Comparison of ENCODE assay signal across 12 cellular contexts in the genomic region with DNA sequence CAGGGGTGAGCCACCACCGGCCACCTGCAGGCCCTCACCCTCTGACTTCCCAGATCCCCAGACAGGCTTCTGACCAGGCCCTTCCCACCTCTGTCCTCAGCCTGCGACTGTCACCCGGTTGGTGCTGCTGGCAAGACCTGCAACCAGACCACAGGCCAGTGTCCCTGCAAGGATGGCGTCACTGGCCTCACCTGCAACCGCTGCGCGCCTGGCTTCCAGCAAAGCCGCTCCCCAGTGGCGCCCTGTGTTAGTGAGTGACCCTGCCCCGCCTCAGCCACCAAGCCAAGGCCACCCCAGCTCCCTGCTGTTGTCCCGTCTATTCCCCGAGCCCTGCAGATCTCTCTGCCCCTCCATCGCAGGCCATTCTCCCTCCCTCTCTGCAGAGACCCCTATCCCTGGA. TPM values are rescaled to one million over a fixed set of nuclear protein-coding genes. Genes with fewer than 3 reads are reported as not detected.
A peak's percentile ranks its signal among the peaks of the same experiment; 100 is the strongest.
DNase-seq lines count a peak whose midpoint lies in the region; ATAC-seq and TF ChIP-seq lines count a peak whose summit lies in the region.
"Had no signal": no experiment of that assay in that cellular context is flagged by ENCODE, and none has a peak within 500 bp of the region (broad histone marks: within the 10 kb centered on the region; RNA-seq: fewer than 3 reads in every experiment).

No MANE protein-coding gene starts in this region.

- POLR2A ChIA-PET in Panc1 (lab: Charles Lee) (no interaction called here), HEK293T (lab: Yijun Ruan, JAX) (interaction anchor here (1.0 kb wide), 1 partner anchor 10 kb away, joined by 3 read pairs; no protein-coding TSS in a partner anchor)

- H3K27me3 ChIP-seq in Panc1 (ENCODE audit: control insufficient read depth, insufficient read depth, low read length) (no peaks in the 10 kb centered on the region), thyroid gland (no peaks in the 10 kb centered on the region)

- H3K9me3 ChIP-seq in Panc1 (ENCODE audit: control insufficient read depth, insufficient read depth, low read depth, low read length) (no peaks in the 10 kb centered on the region), thyroid gland (no peaks in the 10 kb centered on the region)
- H3K9me3 ChIP-seq: ovary had no signal

- H3K4me1 ChIP-seq in Panc1 (ENCODE audit: control insufficient read depth, insufficient read depth, low read length) (peaks cover 58% of the 10 kb centered on the region), thyroid gland (peaks cover 31 to 62% of the 10 kb centered on the region in 2 donors)

- 96% methylated on average over 6 to 13 of the region's 13 CpGs for WGBS in thyroid gland, 2 donors

- peak overlapping the region; percentile 19 for H3K27ac Mint-ChIP-seq in activated naive CD4-positive, alpha-beta T cell treated with anti-CD3 and anti-CD28 coated beads, Interleukin-2, amount 10 ng/mL, durations not matched to agents 7 days and 5 days
- no peak overlapping the region for H3K27ac Mint-ChIP-seq in effector memory CD8-positive, alpha-beta T cell
- H3K27ac Mint-ChIP-seq in stimulated activated naive B cell treated with anti-CD40 and anti-IgM and Interleukin-4, amounts not matched to agents 10 μg/mL and 1 μg/mL and 100 μg/mL, for 72 hours: peak overlapping the region; percentile 47
- H3K27ac Mint-ChIP-seq: CD4-positive, alpha-beta T cell had no signal

- CTCF ChIA-PET in activated naive CD4-positive, alpha-beta T cell treated with anti-CD3 and anti-CD28 coated beads, Interleukin-2, amount 10 ng/mL, durations not matched to agents 7 days and 5 days (lab: Charles Lee): interaction anchor here (0.9 to 1.3 kb wide), 2 partner anchors 11 to 28 kb away, joined by 3 read pairs; no protein-coding TSS in a partner anchor
- CTCF ChIA-PET in Panc1 (lab: Charles Lee) (no interaction called here), HEK293T (lab: Yijun Ruan, JAX) (no interaction called here)

- no TSS peak for BruUV-seq in Panc1 (replicated peaks; lab: Mats Ljungman, UMichigan)

- TF ChIP-seq CTCF in Panc1 (IDR thresholded peaks at IDR 0.05): no peak
- TF ChIP-seq CTCF in thyroid gland (IDR thresholded peaks at IDR 0.05): no peak

- no peaks in the 10 kb centered on the region; the same call in 1 of the 2 replicates for H3K36me3 ChIP-seq in Panc1 (ENCODE audit: control insufficient read depth, insufficient read depth, low read length)
- H3K36me3 ChIP-seq in thyroid gland: no peaks in the 10 kb centered on the region
- H3K36me3 ChIP-seq: ovary had no signal

- H3K4me3 ChIP-seq in Panc1 (ENCODE audit: low read depth in 2 of 2, low read length in 2 of 2) (peak overlapping the region in 1 of 2 experiments; percentile 34; a peak in 2 of 4 replicates), thyroid gland (replicated peaks in 1 of 3) (no peak overlapping the region)
- H3K4me3 ChIP-seq: ovary had no signal

- TF ChIP-seq POLR2A in thyroid gland (IDR thresholded peaks at IDR 0.05): no peak

- H3K4me1 Mint-ChIP-seq in activated naive CD4-positive, alpha-beta T cell treated with anti-CD3 and anti-CD28 coated beads, Interleukin-2, amount 10 ng/mL, durations not matched to agents 7 days and 5 days: peaks cover 17% of the 10 kb centered on the region
- peaks cover 20 to 26% of the 10 kb centered on the region in 2 donors for H3K4me1 Mint-ChIP-seq in effector memory CD8-positive, alpha-beta T cell (ENCODE audit: low read depth in 2 of 2)
- peaks cover 34 to 52% of the 10 kb centered on the region in 2 donors for H3K4me1 Mint-ChIP-seq in stimulated activated naive B cell treated with anti-CD40 and anti-IgM and Interleukin-4, amounts not matched to agents 10 μg/mL and 1 μg/mL and 100 μg/mL, for 72 hours

- intact Hi-C loops in Panc1 (cut with micrococcal nuclease; ENCODE audit: unreplicated experiment) (no loop called here), thyroid gland (cut with DNase I) (no loop called here)

- H3K27me3 Mint-ChIP-seq in activated naive CD4-positive, alpha-beta T cell treated with anti-CD3 and anti-CD28 coated beads, Interleukin-2, amount 10 ng/mL, durations not matched to agents 7 days and 5 days: peaks cover 77% of the 10 kb centered on the region
- peaks cover 13 to 46% of the 10 kb centered on the region in 2 donors for H3K27me3 Mint-ChIP-seq in effector memory CD8-positive, alpha-beta T cell
- H3K27me3 Mint-ChIP-seq in stimulated activated naive B cell treated with anti-CD40 and anti-IgM and Interleukin-4, amounts not matched to agents 10 μg/mL and 1 μg/mL and 100 μg/mL, for 72 hours: peaks cover 20 to 27% of the 10 kb centered on the region in 2 donors

- no peaks in the 10 kb centered on the region for H3K9me3 Mint-ChIP-seq in activated naive CD4-positive, alpha-beta T cell treated with anti-CD3 and anti-CD28 coated beads, Interleukin-2, amount 10 ng/mL, durations not matched to agents 7 days and 5 days
- H3K9me3 Mint-ChIP-seq in effector memory CD8-positive, alpha-beta T cell: no peaks in the 10 kb centered on the region
- H3K9me3 Mint-ChIP-seq in stimulated activated naive B cell treated with anti-CD40 and anti-IgM and Interleukin-4, amounts not matched to agents 10 μg/mL and 1 μg/mL and 100 μg/mL, for 72 hours: no peaks in the 10 kb centered on the region
- H3K9me3 Mint-ChIP-seq: CD4-positive, alpha-beta T cell had no signal

- in situ Hi-C loops in Panc1 (cut with HindIII; ENCODE audit: low pct_unique_long_range_greater_than_20kb, low sequenced_read_pairs): no loop called here

- H3K27ac ChIP-seq in Panc1 (ENCODE audit: low read length): peak overlapping the region; percentile 7; the same call in 1 of the 2 replicates
- H3K27ac ChIP-seq in thyroid gland: no peak overlapping the region
- H3K27ac ChIP-seq: ovary had no signal

- ATAC-seq in Panc1 (no peak), GM18867 (IDR thresholded peaks at IDR 0.05; ENCODE audit: unreplicated experiment) (no peak)
- no peak for ATAC-seq in effector memory CD8-positive, alpha-beta T cell (replicated peaks)
- ATAC-seq in stimulated activated naive B cell treated with anti-CD40 and anti-IgM and Interleukin-4, amounts not matched to agents 10 μg/mL and 1 μg/mL and 100 μg/mL, for 72 hours (replicated peaks): no peak

- H3K4me3 Mint-ChIP-seq in activated naive CD4-positive, alpha-beta T cell treated with anti-CD3 and anti-CD28 coated beads, Interleukin-2, amount 10 ng/mL, durations not matched to agents 7 days and 5 days: peak overlapping the region; percentile 10
- H3K4me3 Mint-ChIP-seq in effector memory CD8-positive, alpha-beta T cell: peak overlapping the region; percentile 55 to 61
- peak overlapping the region; percentile 14 to 59 for H3K4me3 Mint-ChIP-seq in stimulated activated naive B cell treated with anti-CD40 and anti-IgM and Interleukin-4, amounts not matched to agents 10 μg/mL and 1 μg/mL and 100 μg/mL, for 72 hours

- DNase-seq in activated naive CD4-positive, alpha-beta T cell treated with anti-CD3 and anti-CD28 coated beads, Interleukin-2, amount 10 ng/mL, durations not matched to agents 7 days and 5 days: no peak
- no peak for DNase-seq in activated naive CD4-positive, alpha-beta T cell treated with Interleukin-2 at 50 U/mL for 16 hours
- DNase-seq in Panc1 (ENCODE audit: low read depth, low spot score) (no peak), HEK293T (ENCODE audit: extremely low spot score) (no peak), thyroid gland (no peak)
- no peak for DNase-seq in effector memory CD8-positive, alpha-beta T cell
- no peak for DNase-seq in stimulated activated naive B cell treated with anti-CD40 and anti-IgM and Interleukin-4, amounts not matched to agents 10 μg/mL and 1 μg/mL and 100 μg/mL, for 72 hours
- DNase-seq: kidney glomerular epithelial cell, NCI-H1436 had no signal

- no peaks in the 10 kb centered on the region for H3K36me3 Mint-ChIP-seq in activated naive CD4-positive, alpha-beta T cell treated with anti-CD3 and anti-CD28 coated beads, Interleukin-2, amount 10 ng/mL, durations not matched to agents 7 days and 5 days
- no peaks in the 10 kb centered on the region for H3K36me3 Mint-ChIP-seq in effector memory CD8-positive, alpha-beta T cell (ENCODE audit: insufficient read depth)
- peaks cover 0 to 9% of the 10 kb centered on the region in 2 donors for H3K36me3 Mint-ChIP-seq in stimulated activated naive B cell treated with anti-CD40 and anti-IgM and Interleukin-4, amounts not matched to agents 10 μg/mL and 1 μg/mL and 100 μg/mL, for 72 hours

TF ChIP-seq in HEK293T, 16 proteins besides CTCF, POLR2A, EP300 and RAD21:
- TF ChIP-seq FOXM1 (IDR thresholded peaks at IDR 0.05; ENCODE audit: borderline replicate concordance) (no peak), FOXK2 (IDR thresholded peaks at IDR 0.05) (no peak)

RNA-seq across cellular contexts. Expression of gene NTN3, which starts 1.8 kb away (rescaled TPM):
- total RNA-seq in Panc1 (2021; ENCODE audit: unreplicated experiment) (3.2 TPM), thyroid gland (under 1 TPM in 3 of 4 donors, not detected in 1; 0.13 to 0.63 (median 0.56) TPM)
- polyA plus RNA-seq in Panc1 (2012; ENCODE audit: insufficient read length): 2.3 TPM
- total RNA-seq: CD4-positive, alpha-beta T cell had no signal

RNA-seq across cellular contexts. Expression of gene TBC1D24, which starts 2.0 kb away (rescaled TPM):
- 26.7 TPM for total RNA-seq in Panc1 (2021; ENCODE audit: unreplicated experiment)
- polyA plus RNA-seq in Panc1 (2012; ENCODE audit: insufficient read length): 15.9 TPM
- 10 to 100 TPM; 15.9 to 32.3 (median 21.8) TPM for total RNA-seq in thyroid gland

RNA-seq across cellular contexts. Expression of gene TEDC2, which starts 13.0 kb away (rescaled TPM):
- total RNA-seq in Panc1 (2021; ENCODE audit: unreplicated experiment): 25.0 TPM
- polyA plus RNA-seq in Panc1 (2012; ENCODE audit: insufficient read length): 18.1 TPM
- under 1 TPM in 2 of 4 donors, not detected in 2; 0.83 to 0.96 TPM for total RNA-seq in thyroid gland

RNA-seq across cellular contexts. Expression of gene ATP6V0C, which starts 40.9 kb away (rescaled TPM):
- 282 TPM for total RNA-seq in Panc1 (2021; ENCODE audit: unreplicated experiment)
- polyA plus RNA-seq in Panc1 (2012; ENCODE audit: insufficient read length): 497 TPM
- total RNA-seq in thyroid gland: 10 to 100 TPM; 33.1 to 62.1 (median 36.3) TPM

RNA-seq across cellular contexts. Expression of gene CCNF, which starts 43.6 kb away (rescaled TPM):
- total RNA-seq in Panc1 (2021; ENCODE audit: unreplicated experiment): 35.8 TPM
- polyA plus RNA-seq in Panc1 (2012; ENCODE audit: insufficient read length): 17.6 TPM
- total RNA-seq in thyroid gland: 1 to 10 TPM; 1.2 to 2.5 (median 1.8) TPM

Comparison
In these comparisons a context has a peak if more than half of its experiments do, and no peak if none do; other contexts are left out.
1. H3K27ac Mint-ChIP-seq: peak in activated naive CD4-positive, alpha-beta T cell treated with anti-CD3 and anti-CD28 coated beads, Interleukin-2, amount 10 ng/mL, durations not matched to agents 7 days and 5 days (single experiment) and stimulated activated naive B cell treated with anti-CD40 and anti-IgM and Interleukin-4, amounts not matched to agents 10 μg/mL and 1 μg/mL and 100 μg/mL, for 72 hours (single experiment); none in effector memory CD8-positive, alpha-beta T cell (0 of 2).
2. RNA of gene TEDC2, which starts 13.0 kb away (total RNA-seq): 25.0 TPM in Panc1 (single experiment); 0.83 to 0.96 TPM in thyroid gland; every median in the first group is over 10 times any median in the second.
3. Peak in every context shown above with its lines, with median percentiles within 50 percentile points of each other: H3K4me3 Mint-ChIP-seq.